14 cellular contexts compared by ENCODE assay signal in genomic region chr3:70308760-70309159, GRCh38. TPM values are rescaled to one million over a fixed set of nuclear protein-coding genes. Genes with fewer than 3 reads are reported as not detected.
DNase-seq lines count a peak whose midpoint lies in the region; ATAC-seq and TF ChIP-seq lines count a peak whose summit lies in the region.
"Had no signal": no experiment of that assay in that cellular context is flagged by ENCODE, and none has a peak within 500 bp of the region (broad histone marks: within the 10 kb centered on the region; RNA-seq: fewer than 3 reads in every experiment).

No MANE protein-coding gene starts in this region.

- peak; percentile 64 for DNase-seq in Ammon's horn (ENCODE audit: low spot score)
- DNase-seq in amniotic epithelial cell (ENCODE audit: low read depth): peak; percentile 0
- no peak for DNase-seq in kidney epithelial cell (ENCODE audit: low read depth)
- DNase-seq in glutamatergic neuron: no peak
- no peak for DNase-seq in NCI-H345 (lab: John Stamatoyannopoulos, UW)
- no peak for DNase-seq in sciatic nerve (ENCODE audit: low spot score)
- no peak for DNase-seq in NOMO-1 treated with DMSO at 0.1 percent for 48 hours (lab: John Stamatoyannopoulos, UW; ENCODE audit: unreplicated experiment)
- DNase-seq: activated CD4-positive, CD25-positive, alpha-beta regulatory T cell treated with anti-CD3 and anti-CD28 coated beads, Interleukin-2, amount 50 U/mL, for 72 hours; cerebellar nuclear complex; left cardiac atrium; NCI-H82; transverse colon had no signal

- no peaks in the 10 kb centered on the region for H3K9me3 Mint-ChIP-seq in glutamatergic neuron (ENCODE audit: unreplicated experiment)

- no peaks in the 10 kb centered on the region for H3K27me3 Mint-ChIP-seq in glutamatergic neuron (ENCODE audit: unreplicated experiment)

- H3K4me3 ChIP-seq in kidney epithelial cell (ENCODE audit: low read depth, low read length): no peak overlapping the region
- H3K4me3 ChIP-seq: transverse colon had no signal

- intact Hi-C loops in sciatic nerve (cut with DNase I): no loop called here

- H3K27me3 ChIP-seq in kidney epithelial cell (ENCODE audit: control insufficient read depth, insufficient read depth, low read length): no peaks in the 10 kb centered on the region
- H3K27me3 ChIP-seq: transverse colon had no signal

- no peak overlapping the region for H3K27ac Mint-ChIP-seq in glutamatergic neuron (ENCODE audit: unreplicated experiment)

- H3K4me3 Mint-ChIP-seq in glutamatergic neuron (ENCODE audit: unreplicated experiment): no peak overlapping the region

- ATAC-seq in GM21529 (IDR thresholded peaks at IDR 0.05; ENCODE audit: unreplicated experiment) (peak; percentile 49), sciatic nerve (no peak)
- ATAC-seq: left cardiac atrium had no signal

- peaks cover 9% of the 10 kb centered on the region for H3K4me1 Mint-ChIP-seq in glutamatergic neuron (ENCODE audit: low read depth, unreplicated experiment)

- H3K36me3 Mint-ChIP-seq in glutamatergic neuron (ENCODE audit: unreplicated experiment): no peaks in the 10 kb centered on the region

- H3K36me3 ChIP-seq in kidney epithelial cell (ENCODE audit: control insufficient read depth, insufficient read depth, low read length): no peaks in the 10 kb centered on the region
- H3K36me3 ChIP-seq: transverse colon had no signal

- TF ChIP-seq CTCF in kidney epithelial cell (IDR thresholded peaks at IDR 0.05; ENCODE audit: insufficient read depth, low read length, poor library complexity, severe bottlenecking) (peak; percentile 35), glutamatergic neuron (IDR thresholded peaks at IDR 0.05; ENCODE audit: partially characterized antibody, unreplicated experiment) (no peak)

RNA-seq across cellular contexts. Expression of gene MDFIC2, which starts 3.7 kb away (rescaled TPM):
- not detected in 2 replicates for total RNA-seq in kidney epithelial cell
- total RNA-seq in glutamatergic neuron (ENCODE audit: unreplicated experiment): not detected
- not detected for total RNA-seq in sciatic nerve
- total RNA-seq: Caco-2, left cardiac atrium, transverse colon had no signal

Comparison
In these comparisons a context has a peak if more than half of its experiments do, and no peak if none do; other contexts are left out.
1. DNase-seq: peak in Ammon's horn (single experiment) and amniotic epithelial cell (single experiment); none in kidney epithelial cell (single experiment), glutamatergic neuron (single experiment), NCI-H345 (single experiment), sciatic nerve (single experiment) and NOMO-1 treated with DMSO at 0.1 percent for 48 hours (single experiment).